8 cellular contexts compared by ENCODE assay signal in the genomic region with DNA sequence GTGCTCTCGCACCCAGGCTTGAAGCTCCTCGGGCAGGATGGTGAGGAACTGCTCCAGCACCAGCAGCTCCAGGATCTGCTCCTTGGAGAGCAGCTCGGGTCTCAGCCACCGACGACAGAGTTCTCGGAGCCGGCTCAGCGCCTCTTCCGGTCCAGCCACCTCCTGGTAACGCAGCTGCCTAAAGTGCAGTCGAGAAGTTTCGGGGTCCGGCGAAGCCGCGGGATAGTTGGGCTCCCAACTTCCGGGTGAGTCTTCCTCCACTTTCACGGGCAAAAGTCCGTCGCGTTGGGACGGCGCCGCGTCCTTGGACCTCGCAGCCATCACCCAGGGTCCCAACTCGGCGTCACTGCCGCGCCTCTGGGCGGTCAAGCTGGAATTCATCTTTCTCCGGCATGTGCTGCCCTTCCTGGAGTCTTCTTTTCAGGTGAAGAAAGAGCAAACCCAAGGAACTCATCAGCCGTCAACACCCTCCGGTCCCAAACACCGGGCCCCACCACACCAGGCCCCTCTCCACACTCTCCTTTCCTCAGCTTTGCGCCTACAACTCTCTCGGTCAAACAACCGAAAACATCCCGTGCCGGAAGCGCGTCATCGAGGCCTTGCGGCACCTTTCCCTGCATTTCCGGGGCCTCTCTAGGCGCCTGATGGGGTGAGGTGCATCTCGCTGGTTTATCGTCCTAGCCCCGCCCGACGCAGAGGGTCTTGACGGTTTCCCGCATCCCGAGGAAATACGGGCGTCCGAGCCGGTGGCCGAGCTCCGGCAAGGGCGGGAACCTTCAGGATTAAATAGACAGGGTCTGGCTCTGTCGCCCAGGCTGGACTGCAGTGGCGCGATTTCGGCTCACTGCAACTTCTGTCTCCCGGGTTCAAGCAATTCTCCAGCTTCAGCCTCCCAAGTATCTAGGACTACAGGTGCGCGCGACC. TPM values are rescaled to one million over a fixed set of nuclear protein-coding genes. Genes with fewer than 3 reads are reported as not detected.
A peak's percentile ranks its signal among the peaks of the same experiment; 100 is the strongest.
DNase-seq lines count a peak whose midpoint lies in the region; ATAC-seq lines count a peak whose summit lies in the region.

A gene (minus strand): TSS at position 569 of the 924 bp plus-strand sequence. CDS start 188 bp downstream, at position 381.

- peaks cover 27% of the 10 kb centered on the region for H3K36me3 ChIP-seq in effector memory CD4-positive, alpha-beta T cell (ENCODE audit: control insufficient read depth, insufficient read depth, low read length)

- no peaks in the 10 kb centered on the region for H3K9me3 ChIP-seq in effector memory CD4-positive, alpha-beta T cell (ENCODE audit: control insufficient read depth, low read length)

- H3K27me3 ChIP-seq in effector memory CD4-positive, alpha-beta T cell (replicated peaks; ENCODE audit: control insufficient read depth, insufficient read depth, low read length, poor library complexity, severe bottlenecking) = no peaks in the 10 kb centered on the region

- DNase-seq in CD1c-positive myeloid dendritic cell (ENCODE audit: extremely low spot score) = peak; percentile 94
- peak; percentile 49 for DNase-seq in HS-5 (ENCODE audit: low read depth)
- peak; percentile 96 to 99 for DNase-seq in NOMO-1 (lab: John Stamatoyannopoulos, UW; ENCODE audit: unreplicated experiment in 2 of 2)
- DNase-seq in activated CD8-positive, alpha-beta memory T cell treated with anti-CD3 and anti-CD28 coated beads for 4 hours (ENCODE audit: low read depth in 2 of 2) = peak; percentile 78 to 81
- DNase-seq in effector memory CD4-positive, alpha-beta T cell = peak; percentile 72 to 84 (median 80)
- peak; percentile 89 to 92 for DNase-seq in lung microvascular endothelial cell (ENCODE audit: low read depth in 2 of 2)
- peak; percentile 66 to 77 (median 76) for DNase-seq in stimulated activated CD4-positive, alpha-beta T cell treated with anti-CD3 and anti-CD28 coated beads, TNF-alpha, amount 100 ng/mL, for 4 hours (ENCODE audit: low read depth in 3 of 3)

- H3K4me1 ChIP-seq in effector memory CD4-positive, alpha-beta T cell (ENCODE audit: control insufficient read depth, insufficient read depth, low read length, poor library complexity, severe bottlenecking) = peaks cover 29% of the 10 kb centered on the region

- H3K27ac ChIP-seq in effector memory CD4-positive, alpha-beta T cell (ENCODE audit: insufficient read depth, low read length, poor library complexity, severe bottlenecking) = peak within 1 kb of the TSS; percentile 95

- H3K4me3 ChIP-seq in effector memory CD4-positive, alpha-beta T cell (ENCODE audit: insufficient read depth, low read depth, low read length, poor library complexity, severe bottlenecking) = peak within 1 kb of the TSS; percentile 93

- peak; percentile 39 for ATAC-seq in GM19438 (IDR thresholded peaks at IDR 0.05; ENCODE audit: low read depth, unreplicated experiment)

RNA-seq across cellular contexts. Expression of the gene that starts here (rescaled TPM):
- total RNA-seq in lung microvascular endothelial cell = 17.2 and 25.8 TPM in 2 replicates

Comparison
In these comparisons a context has a peak if more than half of its experiments do, and no peak if none do; other contexts are left out.
1. Peak in every context shown above with its lines: DNase-seq, ATAC-seq, H3K4me3 ChIP-seq and H3K27ac ChIP-seq.